In the genomic region with DNA sequence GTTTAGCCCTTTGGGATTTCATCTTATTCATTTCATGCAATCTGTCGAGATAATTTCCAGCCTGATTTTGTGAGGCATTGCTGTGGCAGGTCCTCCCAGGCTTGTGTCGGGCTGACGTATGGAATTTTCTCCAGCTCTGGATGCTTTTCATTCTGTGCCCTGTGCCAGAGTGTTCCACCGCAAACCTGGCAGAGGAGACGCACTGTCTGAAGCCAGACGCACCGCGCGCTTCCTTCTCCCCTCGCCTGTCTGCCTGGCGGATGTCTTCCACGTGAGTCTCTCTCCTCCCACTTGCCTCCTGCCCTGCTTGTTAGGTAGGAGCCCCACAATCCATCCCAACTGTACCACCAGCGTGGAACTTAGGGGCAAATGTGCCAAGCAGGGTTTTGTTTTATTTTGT, we compare ENCODE assay signal across 18 cellular contexts. TPM values are rescaled to one million over a fixed set of nuclear protein-coding genes. Genes with fewer than 3 reads are reported as not detected.
A peak's percentile ranks its signal among the peaks of the same experiment; 100 is the strongest.
DNase-seq lines count a peak whose midpoint lies in the region; ATAC-seq, FAIRE-seq and TF ChIP-seq lines count a peak whose summit lies in the region.
"Had no signal": no experiment of that assay in that cellular context is flagged by ENCODE, and none has a peak within 500 bp of the region (broad histone marks: within the 10 kb centered on the region; RNA-seq: fewer than 3 reads in every experiment).

No MANE protein-coding gene starts in this region.

- ATAC-seq in RWPE2 (ENCODE audit: low read depth) (peak; percentile 59), Right ventricle myocardium superior (ENCODE audit: poor library complexity) (no peak)
- ATAC-seq: CD8-positive, alpha-beta T cell had no signal

- DNase-seq in Daoy (ENCODE audit: low read depth) (peak; percentile 27), NCI-H1694 treated with DMSO at 0.1 percent for 48 hours (lab: John Stamatoyannopoulos, UW) (peak; percentile 85), RWPE2 (ENCODE audit: low spot score) (no peak), keratinocyte (ENCODE audit: low read depth, low spot score) (no peak), CD1c-positive myeloid dendritic cell (ENCODE audit: extremely low spot score) (no peak), osteoblast (ENCODE audit: insufficient read length, low spot score, missing footprints) (no peak), Right ventricle myocardium superior (no peak)
- no peak for DNase-seq in CD8-positive, alpha-beta memory T cell
- DNase-seq: CD8-positive, alpha-beta T cell; HCEC 1CT; NCI-H1048; NCI-H187; NCI-H774; T-helper 2 cell had no signal

- H3K9me3 ChIP-seq in RWPE2 (ENCODE audit: severe bottlenecking) (no peaks in the 10 kb centered on the region), keratinocyte (ENCODE audit: control insufficient read depth, low read depth, low read length) (no peaks in the 10 kb centered on the region), osteoblast (ENCODE audit: low read depth, low read length) (no peaks in the 10 kb centered on the region)
- no peaks in the 10 kb centered on the region for H3K9me3 ChIP-seq in CD8-positive, alpha-beta memory T cell (ENCODE audit: low read length)

- no peak overlapping the region for H3K4me3 ChIP-seq in RWPE2 (ENCODE audit: severe bottlenecking)
- H3K4me3 ChIP-seq in keratinocyte (ENCODE audit: control insufficient read depth in 2 of 3, extremely low read depth in 1 of 3, insufficient read depth in 2 of 3, low read depth in 1 of 3, low read length in 3 of 3), result no peak overlapping the region
- H3K4me3 ChIP-seq in osteoblast (ENCODE audit: insufficient read depth, low read length), result no peak overlapping the region
- H3K4me3 ChIP-seq in CD8-positive, alpha-beta memory T cell (ENCODE audit: low read length), result no peak overlapping the region

- H3K27me3 ChIP-seq in RWPE2 (ENCODE audit: insufficient read depth, poor library complexity, severe bottlenecking) (peaks cover 19% of the 10 kb centered on the region), keratinocyte (ENCODE audit: control insufficient read depth, extremely low read depth, insufficient read depth, low read length) (peaks cover 26% of the 10 kb centered on the region), osteoblast (ENCODE audit: insufficient read depth, low read length) (peaks cover 68% of the 10 kb centered on the region)
- no peaks in the 10 kb centered on the region for H3K27me3 ChIP-seq in CD8-positive, alpha-beta memory T cell (ENCODE audit: insufficient read depth, low read length, poor library complexity, severe bottlenecking)

- H3K4me2 ChIP-seq in keratinocyte (ENCODE audit: control insufficient read depth, extremely low read depth, insufficient read depth, low read depth, low read length) (peak overlapping the region; percentile 46), osteoblast (ENCODE audit: insufficient read depth, low read length) (no peak overlapping the region)

- no peaks in the 10 kb centered on the region for H3K9me1 ChIP-seq in keratinocyte (ENCODE audit: control insufficient read depth, extremely low read depth, insufficient read depth, low read length)

- intact Hi-C loops in Right ventricle myocardium superior (cut with DNase I), result no loop called here

- no peak for TF ChIP-seq CTCF in RWPE2 (IDR thresholded peaks at IDR 0.05; ENCODE audit: poor library complexity, severe bottlenecking)
- no peak for TF ChIP-seq CTCF in keratinocyte (optimal IDR thresholded peaks at IDR 0.05 in 1 of 3, IDR thresholded peaks at IDR 0.05 in 1 of 3, conservative IDR thresholded peaks at IDR 0.05 in 1 of 3; ENCODE audit: extremely low read depth in 1 of 3, insufficient read depth in 2 of 3, low read length in 3 of 3)
- no peak for TF ChIP-seq CTCF in osteoblast (IDR thresholded peaks at IDR 0.05; ENCODE audit: extremely low read depth, low read depth, low read length)

- no peak overlapping the region for H3K9ac ChIP-seq in keratinocyte (ENCODE audit: control insufficient read depth, extremely low read depth, insufficient read depth, low read length)

- H3K4me1 ChIP-seq in RWPE2 (ENCODE audit: insufficient read depth, poor library complexity, severe bottlenecking), result no peaks in the 10 kb centered on the region
- H3K4me1 ChIP-seq in keratinocyte (ENCODE audit: control insufficient read depth, extremely low read depth, insufficient read depth, low read length), result no peaks in the 10 kb centered on the region
- no peaks in the 10 kb centered on the region for H3K4me1 ChIP-seq in osteoblast (ENCODE audit: insufficient read depth, low read length)
- no peaks in the 10 kb centered on the region for H3K4me1 ChIP-seq in CD8-positive, alpha-beta memory T cell (ENCODE audit: insufficient read depth, low read length)

- H3K79me2 ChIP-seq in keratinocyte (ENCODE audit: control insufficient read depth, insufficient read depth, low read length), result no peaks in the 10 kb centered on the region
- no peaks in the 10 kb centered on the region for H3K79me2 ChIP-seq in osteoblast (ENCODE audit: insufficient read depth, low read length)

- POLR2A ChIA-PET in CD8-positive, alpha-beta memory T cell (lab: Charles Lee), result no interaction called here

- H3K36me3 Mint-ChIP-seq in CD8-positive, alpha-beta memory T cell, result peaks cover 0 to 3% (median 0%) of the 10 kb centered on the region in 3 donors
- H3K36me3 Mint-ChIP-seq: CD8-positive, alpha-beta T cell had no signal

- no peak overlapping the region for H2AFZ ChIP-seq in keratinocyte (ENCODE audit: control insufficient read depth, low read length)
- H2AFZ ChIP-seq in osteoblast (ENCODE audit: low read length), result no peak overlapping the region

- H3K27me3 Mint-ChIP-seq in CD8-positive, alpha-beta memory T cell, result peaks cover 23 to 66% of the 10 kb centered on the region in 2 donors

- H3K27ac Mint-ChIP-seq in CD8-positive, alpha-beta memory T cell, result no peak overlapping the region
- H3K27ac Mint-ChIP-seq: B cell; CD8-positive, alpha-beta T cell; IgD-negative memory B cell had no signal

- H3K4me3 Mint-ChIP-seq in CD8-positive, alpha-beta memory T cell, result no peak overlapping the region
- H3K4me3 Mint-ChIP-seq: B cell; CD8-positive, alpha-beta T cell had no signal

- CTCF ChIA-PET in CD8-positive, alpha-beta memory T cell (lab: Charles Lee), result no interaction called here

- H3K27ac ChIP-seq in RWPE2 (ENCODE audit: poor library complexity, severe bottlenecking) (no peak overlapping the region), keratinocyte (ENCODE audit: control insufficient read depth, insufficient read depth, low read length) (no peak overlapping the region), osteoblast (ENCODE audit: low read depth, low read length) (no peak overlapping the region)
- no peak overlapping the region for H3K27ac ChIP-seq in CD8-positive, alpha-beta memory T cell (ENCODE audit: low read depth, low read length)

- no peaks in the 10 kb centered on the region for H3K36me3 ChIP-seq in RWPE2 (ENCODE audit: low read depth)
- no peaks in the 10 kb centered on the region for H3K36me3 ChIP-seq in keratinocyte (ENCODE audit: control insufficient read depth in 2 of 2, extremely low read depth in 1 of 2, insufficient read depth in 2 of 2, low read length in 2 of 2)
- no peaks in the 10 kb centered on the region for H3K36me3 ChIP-seq in osteoblast (ENCODE audit: insufficient read depth, low read length)
- no peaks in the 10 kb centered on the region for H3K36me3 ChIP-seq in CD8-positive, alpha-beta memory T cell (ENCODE audit: insufficient read depth, low read length)

- peaks cover 0 to 3% (median 0%) of the 10 kb centered on the region in 5 donors for H3K9me3 Mint-ChIP-seq in CD8-positive, alpha-beta memory T cell
- H3K9me3 Mint-ChIP-seq: CD8-positive, alpha-beta T cell had no signal

- H4K20me1 ChIP-seq in keratinocyte (ENCODE audit: control insufficient read depth, extremely low read depth, insufficient read depth, low read length) (no peaks in the 10 kb centered on the region), osteoblast (ENCODE audit: insufficient read depth, low read length) (no peaks in the 10 kb centered on the region)

- dilution Hi-C loops in keratinocyte (cut with MboI; ENCODE audit: extremely low pct_ligation_motif_present, low sequenced_read_pairs), result loop anchor here (5.0 kb wide), 1 partner anchor 53 kb away; no protein-coding TSS in a partner anchor

- no peaks in the 10 kb centered on the region for H3K4me1 Mint-ChIP-seq in CD8-positive, alpha-beta memory T cell
- H3K4me1 Mint-ChIP-seq: B cell, IgD-negative memory B cell had no signal

- no peak for FAIRE-seq in keratinocyte (lab: Jason Lieb, UNC)
- FAIRE-seq: GM18507, RCC 7860 had no signal

RNA-seq across cellular contexts. Expression of a gene that starts 20.1 kb away (rescaled TPM):
- total RNA-seq in Daoy (2014; rRNA removed; shearing (Covaris generic)), result 14.1 and 16.7 TPM in 2 replicates
- 11.7 to 16.3 TPM (median 13.0 TPM) in 3 replicates for polyA plus RNA-seq in keratinocyte
- 2.4 TPM for polyA plus RNA-seq in keratinocyte (2011; ENCODE audit: low read depth)
- polyA plus RNA-seq in keratinocyte (2011; cell fraction: cytosol; rRNA removed), result 5.1 and 8.5 TPM in 2 replicates
- polyA plus RNA-seq in keratinocyte (2011; cell fraction: nucleus; rRNA removed), result 16.5 and 19.6 TPM in 2 replicates
- polyA plus RNA-seq in keratinocyte (2012; ENCODE audit: low replicate concordance), result 5.1 and 10.8 TPM in 2 replicates
- polyA minus RNA-seq in keratinocyte, result 4.2 to 15.5 TPM (median 13.3 TPM) in 3 replicates
- 10.7 TPM for polyA minus RNA-seq in keratinocyte (2011; cell fraction: cytosol; rRNA and poly(A)+ RNA removed)
- 15.3 and 25.8 TPM in 2 replicates for polyA minus RNA-seq in keratinocyte (2011; cell fraction: nucleus; rRNA and poly(A)+ RNA removed)
- total RNA-seq in osteoblast (14.8 and 17.7 TPM in 2 replicates), Right ventricle myocardium superior (7.6 TPM)
- total RNA-seq in CD8-positive, alpha-beta memory T cell, result 1 to 10 TPM; 5.4 to 5.7 TPM
- 8.4 TPM for polyA plus RNA-seq in CD8-positive, alpha-beta memory T cell

Comparison
In these comparisons a context has a peak if more than half of its experiments do, and no peak if none do; other contexts are left out.
1. DNase-seq: peak in Daoy (single experiment) and NCI-H1694 treated with DMSO at 0.1 percent for 48 hours (single experiment); none in RWPE2 (single experiment), keratinocyte (single experiment), CD1c-positive myeloid dendritic cell (single experiment), osteoblast (single experiment), Right ventricle myocardium superior (single experiment) and CD8-positive, alpha-beta memory T cell (0 of 5).